ENCODE assay signal across 8 cellular contexts in the genomic region with DNA sequence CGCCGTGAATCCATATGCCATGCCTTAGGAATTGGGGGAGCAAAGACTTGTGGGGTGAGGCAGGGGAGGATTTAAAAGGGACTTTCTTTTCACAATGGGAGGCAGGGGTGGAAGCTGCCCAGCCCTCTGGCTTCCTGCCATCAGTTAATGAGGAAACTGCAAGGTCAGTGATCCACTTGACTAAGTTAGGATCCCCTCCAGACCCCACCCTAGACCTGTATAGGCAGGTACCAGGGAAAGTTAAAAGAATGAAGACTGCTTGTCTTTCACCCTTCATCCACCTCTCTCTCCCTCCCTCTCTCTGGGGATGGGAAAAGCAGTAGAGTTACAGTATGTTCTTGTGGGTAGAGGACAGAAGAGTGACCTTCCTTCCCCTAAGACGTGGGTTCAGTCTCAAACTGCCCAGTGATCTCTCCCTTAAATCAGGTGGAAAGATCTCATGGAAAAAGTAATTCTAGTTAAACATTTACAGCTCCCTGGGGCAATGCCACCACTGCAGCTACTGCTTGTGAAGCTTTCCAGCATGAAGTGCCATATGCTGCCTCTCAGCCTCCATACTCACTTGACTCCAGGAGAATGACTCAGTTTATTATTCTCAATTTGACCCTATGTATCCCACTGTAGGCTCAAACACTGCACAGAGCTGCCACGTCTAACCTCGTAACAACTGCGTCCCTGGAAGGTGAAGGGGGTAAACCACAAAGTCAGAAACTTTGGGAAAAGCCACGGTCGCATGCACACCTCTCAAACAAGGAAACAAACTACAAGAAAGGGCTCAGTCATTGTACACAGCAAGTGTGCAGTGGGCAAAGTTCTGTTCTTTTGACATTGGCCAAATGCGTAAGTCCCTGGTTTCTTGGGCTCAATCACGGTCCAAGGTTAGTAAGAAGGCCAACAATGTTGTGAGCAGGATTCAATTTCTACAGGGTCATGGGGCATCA. TPM values are rescaled to one million over a fixed set of nuclear protein-coding genes. Genes with fewer than 3 reads are reported as not detected.
A peak's percentile ranks its signal among the peaks of the same experiment; 100 is the strongest.
DNase-seq lines count a peak whose midpoint lies in the region; ATAC-seq and TF ChIP-seq lines count a peak whose summit lies in the region.

No MANE protein-coding gene starts in this region.

- ATAC-seq in naive thymus-derived CD4-positive, alpha-beta T cell: no peak

- CTCF ChIA-PET in naive thymus-derived CD4-positive, alpha-beta T cell (lab: Charles Lee): no interaction called here

- H3K9me3 ChIP-seq in BLaER1: no peaks in the 10 kb centered on the region
- H3K9me3 ChIP-seq in naive thymus-derived CD4-positive, alpha-beta T cell (ENCODE audit: control insufficient read depth in 2 of 3, low read length in 3 of 3): no peaks in the 10 kb centered on the region

- H3K27me3 Mint-ChIP-seq in naive thymus-derived CD4-positive, alpha-beta T cell: peaks cover 0 to 15% (median 0%) of the 10 kb centered on the region in 5 donors

- H3K4me1 Mint-ChIP-seq in naive thymus-derived CD4-positive, alpha-beta T cell: peaks cover 22 to 34% (median 31%) of the 10 kb centered on the region in 7 donors

- peak overlapping the region; percentile 98 for H3K4me2 ChIP-seq in BLaER1

- POLR2A ChIA-PET in naive thymus-derived CD4-positive, alpha-beta T cell (lab: Charles Lee): interaction anchor here (0.6 to 4.2 kb wide), 3 partner anchors 9 to 25 kb away, joined by 3 to 19 read pairs (median 4); a partner anchor contains a TSS

- H3K36me3 Mint-ChIP-seq in naive thymus-derived CD4-positive, alpha-beta T cell: peaks cover 0 to 13% (median 5%) of the 10 kb centered on the region in 5 donors

- H3K4me3 ChIP-seq in BLaER1 (peak overlapping the region; percentile 85), dorsolateral prefrontal cortex (peak overlapping the region; percentile 68 to 99 (median 92))
- peak overlapping the region; percentile 98 for H3K4me3 ChIP-seq in naive thymus-derived CD4-positive, alpha-beta T cell (ENCODE audit: low read length)

- H4K20me1 ChIP-seq in BLaER1: no peaks in the 10 kb centered on the region

- peak overlapping the region; percentile 88 to 97 (median 94) for H3K4me3 Mint-ChIP-seq in naive thymus-derived CD4-positive, alpha-beta T cell

- peaks cover 21% of the 10 kb centered on the region for H3K4me1 ChIP-seq in BLaER1
- H3K4me1 ChIP-seq in naive thymus-derived CD4-positive, alpha-beta T cell (ENCODE audit: control insufficient read depth in 2 of 2, insufficient read depth in 2 of 2, low read length in 2 of 2): peaks cover 8 to 10% of the 10 kb centered on the region in 2 donors

- DNase-seq in LoVo (ENCODE audit: low spot score) (peak; percentile 77), dorsolateral prefrontal cortex (no peak), CD1c-positive myeloid dendritic cell (ENCODE audit: extremely low spot score) (no peak), activated gamma-delta T cell treated with Interleukin-2 at 50 U/mL for 16 hours (no peak), islet precursor cell (no peak), GF-D8 (lab: John Stamatoyannopoulos, UW) (no peak)
- DNase-seq in naive thymus-derived CD4-positive, alpha-beta T cell: no peak

- H3K27ac ChIP-seq in BLaER1 (0 out of 2 replicates have a peak overlapping the region, but pooled peaks have one; percentile 69), dorsolateral prefrontal cortex (peak overlapping the region in 4 of 59 donors; percentile 73 to 89 (median 84))
- H3K27ac ChIP-seq in naive thymus-derived CD4-positive, alpha-beta T cell (ENCODE audit: low read depth, low read length): peak overlapping the region; percentile 76

- peak overlapping the region in 5 of 9 donors; percentile 12 to 87 (median 53) for H3K27ac Mint-ChIP-seq in naive thymus-derived CD4-positive, alpha-beta T cell

- H3K9ac ChIP-seq in BLaER1: peak overlapping the region; percentile 85

- TF ChIP-seq CTCF in dorsolateral prefrontal cortex (IDR thresholded peaks at IDR 0.05 in 54 of 56, conservative IDR thresholded peaks at IDR 0.05 in 2 of 56; ENCODE audit: low read depth in 1 of 56, partially characterized antibody in 56 of 56): no peak

- intact Hi-C loops in dorsolateral prefrontal cortex (cut with DNase I): loop anchor here in 1 of 2 donors (2.0 kb wide), 1 partner anchor 35 kb away; a partner anchor contains a TSS
- intact Hi-C loops in naive thymus-derived CD4-positive, alpha-beta T cell (cut with micrococcal nuclease): loop anchor here (1.0 kb wide), 1 partner anchor 27 kb away; a partner anchor contains a TSS

- H3K27me3 ChIP-seq in BLaER1 (no peaks in the 10 kb centered on the region), dorsolateral prefrontal cortex (no peaks in the 10 kb centered on the region)
- H3K27me3 ChIP-seq in naive thymus-derived CD4-positive, alpha-beta T cell (ENCODE audit: control insufficient read depth in 2 of 2, insufficient read depth in 2 of 2, low read length in 2 of 2): no peaks in the 10 kb centered on the region

- peaks cover 21% of the 10 kb centered on the region for H3K36me3 ChIP-seq in BLaER1
- peaks cover 0 to 4% (median 0%) of the 10 kb centered on the region in 3 experiments for H3K36me3 ChIP-seq in naive thymus-derived CD4-positive, alpha-beta T cell (ENCODE audit: control insufficient read depth in 2 of 3, insufficient read depth in 3 of 3, low read length in 3 of 3)

- H3K9me3 Mint-ChIP-seq in naive thymus-derived CD4-positive, alpha-beta T cell: peaks cover 0 to 2% (median 0%) of the 10 kb centered on the region in 11 donors

RNA-seq across cellular contexts. Expression of a gene that starts 1.2 kb away (rescaled TPM):
- total RNA-seq in dorsolateral prefrontal cortex: 10 to 100 TPM; 45.3 to 97.2 (median 69.2) TPM
- 10 to 100 TPM in 4 of 5 experiments, 1 to 10 TPM in 1; 7.6 to 48.1 (median 27.6) TPM for total RNA-seq in naive thymus-derived CD4-positive, alpha-beta T cell
- 100 to 1,000 TPM; 108 to 118 TPM for polyA plus RNA-seq in naive thymus-derived CD4-positive, alpha-beta T cell

RNA-seq across cellular contexts. Expression of a gene that starts 1.3 kb away (rescaled TPM):
- total RNA-seq in dorsolateral prefrontal cortex: 1 to 10 TPM in 105 of 120 experiments, under 1 TPM in 15; 0.47 to 5.7 (median 1.9) TPM
- not detected for total RNA-seq in naive thymus-derived CD4-positive, alpha-beta T cell
- polyA plus RNA-seq in naive thymus-derived CD4-positive, alpha-beta T cell: under 1 TPM; 0.24 to 0.32 TPM

RNA-seq across cellular contexts. Expression of a gene that starts 16.9 kb away (rescaled TPM):
- total RNA-seq in dorsolateral prefrontal cortex: 1 to 10 TPM in 8 of 120 experiments, under 1 TPM in 64, not detected in 48; 0.10 to 1.8 (median 0.33) TPM
- under 1 TPM; 0.10 to 0.51 (median 0.24) TPM for total RNA-seq in naive thymus-derived CD4-positive, alpha-beta T cell
- not detected for polyA plus RNA-seq in naive thymus-derived CD4-positive, alpha-beta T cell

RNA-seq across cellular contexts. Expression of a gene that starts 24.1 kb away (rescaled TPM):
- 10 to 100 TPM; 18.1 to 36.8 (median 28.2) TPM for total RNA-seq in dorsolateral prefrontal cortex
- 10 to 100 TPM; 24.3 to 60.6 (median 37.7) TPM for total RNA-seq in naive thymus-derived CD4-positive, alpha-beta T cell
- 10 to 100 TPM; 55.0 to 57.2 TPM for polyA plus RNA-seq in naive thymus-derived CD4-positive, alpha-beta T cell

RNA-seq across cellular contexts. Expression of a gene that starts 26.7 kb away (rescaled TPM):
- 100 to 1,000 TPM in 2 of 120 experiments, 10 to 100 TPM in 118; 50.7 to 107 (median 76.2) TPM for total RNA-seq in dorsolateral prefrontal cortex
- 100 to 1,000 TPM in 3 of 5 experiments, 10 to 100 TPM in 2; 84.7 to 130 (median 107) TPM for total RNA-seq in naive thymus-derived CD4-positive, alpha-beta T cell
- polyA plus RNA-seq in naive thymus-derived CD4-positive, alpha-beta T cell: 100 to 1,000 TPM; 111 to 124 TPM
